Comparison of ENCODE assay signal across 9 cellular contexts in the genomic region with DNA sequence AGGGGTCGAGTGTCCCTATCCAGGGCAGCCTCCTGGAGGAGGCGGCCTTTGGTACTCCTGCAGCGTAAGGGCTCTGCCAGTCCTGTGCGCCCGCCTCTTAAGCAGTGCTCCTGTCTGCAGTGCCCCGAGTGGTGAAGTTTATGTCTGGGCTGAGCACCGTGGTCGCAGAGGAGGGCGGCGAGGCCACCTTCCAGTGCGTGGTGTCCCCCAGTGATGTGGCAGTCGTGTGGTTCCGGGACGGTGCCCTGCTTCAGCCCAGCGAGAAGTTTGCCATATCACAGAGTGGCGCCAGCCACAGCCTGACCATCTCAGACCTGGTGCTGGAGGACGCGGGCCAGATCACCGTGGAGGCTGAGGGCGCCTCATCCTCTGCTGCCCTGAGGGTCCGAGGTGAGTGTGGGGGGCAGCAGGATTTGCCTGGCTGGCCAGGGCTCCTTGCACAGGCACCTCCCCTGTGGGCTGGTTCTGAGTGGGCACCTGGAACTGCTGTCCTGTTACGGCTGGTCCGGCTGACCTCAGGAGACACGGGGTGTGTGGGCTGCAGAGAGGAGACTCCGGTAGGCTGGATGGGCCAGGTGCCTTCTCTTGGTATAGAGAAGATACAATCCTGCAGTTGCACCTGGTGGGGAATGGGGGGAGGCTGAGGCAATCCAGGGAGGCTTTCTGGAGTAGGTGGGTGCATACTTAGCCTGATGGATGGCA.
A peak's percentile ranks its signal among the peaks of the same experiment; 100 is the strongest.
DNase-seq lines count a peak whose midpoint lies in the region; ATAC-seq, FAIRE-seq and TF ChIP-seq lines count a peak whose summit lies in the region.
"Had no signal": no experiment of that assay in that cellular context is flagged by ENCODE, and none has a peak within 500 bp of the region (broad histone marks: within the 10 kb centered on the region; RNA-seq: fewer than 3 reads in every experiment).

No MANE protein-coding gene starts in this region.

- H3K27ac Mint-ChIP-seq in GM23338 (no peak overlapping the region), astrocyte (ENCODE audit: unreplicated experiment) (peak overlapping the region; percentile 10)
- H3K27ac Mint-ChIP-seq in naive thymus-derived CD8-positive, alpha-beta T cell = peak overlapping the region in 9 of 10 donors; percentile 48 to 92 (median 67)

- H3K36me3 Mint-ChIP-seq in GM23338 (ENCODE audit: low read depth) = no peaks in the 10 kb centered on the region
- peaks cover 8% of the 10 kb centered on the region for H3K36me3 Mint-ChIP-seq in astrocyte (ENCODE audit: low read depth, unreplicated experiment)
- peaks cover 0 to 4% (median 0%) of the 10 kb centered on the region in 3 donors for H3K36me3 Mint-ChIP-seq in naive thymus-derived CD8-positive, alpha-beta T cell

- POLR2A ChIA-PET in naive thymus-derived CD8-positive, alpha-beta T cell (lab: Charles Lee) = interaction anchor here (1.4 to 2.0 kb wide), 2 partner anchors 108 to 212 kb away, joined by 4 to 9 read pairs; a partner anchor contains a TSS
- POLR2A ChIA-PET in OCI-LY7 (lab: Charles Lee) = interaction anchor here (0.6 kb wide), 1 partner anchor 132 kb away, joined by 5 read pairs; a partner anchor contains a TSS

- ATAC-seq in GM23338 (peak; percentile 4), GM21447 (IDR thresholded peaks at IDR 0.05; ENCODE audit: unreplicated experiment) (no peak)
- no peak for ATAC-seq in naive thymus-derived CD8-positive, alpha-beta T cell

- H3K4me1 ChIP-seq in ACC112 (ENCODE audit: control insufficient read depth, insufficient read depth, low read length, unreplicated experiment) = peaks cover 7% of the 10 kb centered on the region
- no peaks in the 10 kb centered on the region for H3K4me1 ChIP-seq in GM23338 (ENCODE audit: insufficient read depth)
- H3K4me1 ChIP-seq in astrocyte (ENCODE audit: insufficient read depth, low read length) = peaks cover 8% of the 10 kb centered on the region
- H3K4me1 ChIP-seq in OCI-LY7 (ENCODE audit: insufficient read depth, low read length, poor library complexity, severe bottlenecking) = peaks cover 13% of the 10 kb centered on the region

- peak; percentile 36 for DNase-seq in GM23338 (ENCODE audit: low spot score)
- no peak for DNase-seq in astrocyte (ENCODE audit: low read depth)
- DNase-seq in naive thymus-derived CD8-positive, alpha-beta T cell = no peak
- no peak for DNase-seq in foreskin fibroblast
- DNase-seq in NCI-H2107 treated with DMSO at 0.1 percent for 48 hours (lab: John Stamatoyannopoulos, UW; ENCODE audit: unreplicated experiment) = no peak
- no peak for DNase-seq in OCI-LY7 (ENCODE audit: low spot score)

- intact Hi-C loops in OCI-LY7 (cut with micrococcal nuclease; ENCODE audit: unreplicated experiment) = loop anchor here (10.0 kb wide), 1 partner anchor 140 kb away; no protein-coding TSS in a partner anchor

- 0 out of 4 replicates have a peak, but pooled peaks of 1 of the 2 experiments have one; percentile 9 for TF ChIP-seq CTCF in GM23338 (conservative IDR thresholded peaks at IDR 0.05; ENCODE audit: low read depth in 2 of 2)
- no peak for TF ChIP-seq CTCF in astrocyte (IDR thresholded peaks at IDR 0.05; ENCODE audit: insufficient read depth, low read depth, low read length)
- no peak for TF ChIP-seq CTCF in foreskin fibroblast (IDR thresholded peaks at IDR 0.05; ENCODE audit: low read depth, low read length)
- TF ChIP-seq CTCF in OCI-LY7 (conservative IDR thresholded peaks at IDR 0.05; ENCODE audit: low read length) = no peak

- no peaks in the 10 kb centered on the region for H3K79me2 ChIP-seq in ACC112 (ENCODE audit: control insufficient read depth, insufficient read depth, low read length, unreplicated experiment)
- no peaks in the 10 kb centered on the region for H3K79me2 ChIP-seq in GM23338 (replicated peaks; ENCODE audit: insufficient read depth)
- no peaks in the 10 kb centered on the region for H3K79me2 ChIP-seq in astrocyte (ENCODE audit: insufficient read depth, low read length)
- no peaks in the 10 kb centered on the region for H3K79me2 ChIP-seq in OCI-LY7 (ENCODE audit: insufficient read depth, low read depth, low read length)

- peak overlapping the region; percentile 77; the same call in 1 of the 2 replicates for H3K4me3 ChIP-seq in ACC112 (ENCODE audit: low read depth, low read length)
- H3K4me3 ChIP-seq in GM23338 = peak overlapping the region; percentile 72; the same call in 1 of the 2 replicates
- H3K4me3 ChIP-seq in astrocyte (ENCODE audit: insufficient read depth, low read depth, low read length) = no peak overlapping the region
- H3K4me3 ChIP-seq in foreskin fibroblast (ENCODE audit: low read depth in 1 of 2, low read length in 2 of 2) = peak overlapping the region in 1 of 2 donors; percentile 69
- H3K4me3 ChIP-seq in OCI-LY7 (ENCODE audit: low read depth, low read length, poor library complexity, severe bottlenecking) = no peak overlapping the region

- 0 out of 2 replicates have a peak, but pooled peaks cover 6% of the 10 kb centered on the region for H3F3A ChIP-seq in GM23338 (replicated peaks; ENCODE audit: low read depth)

- no peaks in the 10 kb centered on the region for H4K20me1 ChIP-seq in GM23338 (replicated peaks; ENCODE audit: insufficient read depth)
- no peaks in the 10 kb centered on the region for H4K20me1 ChIP-seq in astrocyte (ENCODE audit: insufficient read depth, low read length)
- no peaks in the 10 kb centered on the region for H4K20me1 ChIP-seq in OCI-LY7 (ENCODE audit: insufficient read depth, low read length)

- no peaks in the 10 kb centered on the region for H3K9me3 Mint-ChIP-seq in GM23338
- no peaks in the 10 kb centered on the region for H3K9me3 Mint-ChIP-seq in astrocyte (ENCODE audit: unreplicated experiment)
- H3K9me3 Mint-ChIP-seq in naive thymus-derived CD8-positive, alpha-beta T cell = no peaks in the 10 kb centered on the region

- no peak overlapping the region for H3K9ac ChIP-seq in astrocyte (ENCODE audit: low read length)

- H3K27ac ChIP-seq in ACC112 (ENCODE audit: low read depth, low read length) (no peak overlapping the region), GM23338 (ENCODE audit: low read depth) (no peak overlapping the region), astrocyte (ENCODE audit: low read depth, low read length) (no peak overlapping the region), OCI-LY7 (ENCODE audit: low read depth, low read length, poor library complexity, severe bottlenecking) (no peak overlapping the region)
- H3K27ac ChIP-seq: HL-60 had no signal

- H3K27me3 ChIP-seq in ACC112 (ENCODE audit: insufficient read depth, low read length) (no peaks in the 10 kb centered on the region), GM23338 (ENCODE audit: insufficient read depth) (peaks cover 11% of the 10 kb centered on the region; the same call in 1 of the 2 replicates), astrocyte (ENCODE audit: insufficient read depth, low read length) (no peaks in the 10 kb centered on the region)

- no peak overlapping the region for H2AFZ ChIP-seq in ACC112 (ENCODE audit: low read length, unreplicated experiment)
- H2AFZ ChIP-seq in GM23338 = no peak overlapping the region
- H2AFZ ChIP-seq in astrocyte (ENCODE audit: low read depth, low read length) = no peak overlapping the region
- no peak overlapping the region for H2AFZ ChIP-seq in OCI-LY7 (ENCODE audit: low read length)

- peaks cover 13% of the 10 kb centered on the region for H3K27me3 Mint-ChIP-seq in GM23338 (ENCODE audit: insufficient read depth, low read depth, poor library complexity)
- H3K27me3 Mint-ChIP-seq in astrocyte (ENCODE audit: low read depth, unreplicated experiment) = no peaks in the 10 kb centered on the region
- no peaks in the 10 kb centered on the region for H3K27me3 Mint-ChIP-seq in naive thymus-derived CD8-positive, alpha-beta T cell

- CTCF ChIA-PET in OCI-LY7 (lab: Charles Lee; ENCODE audit: unreplicated experiment) = no interaction called here

- H3K9me2 ChIP-seq in GM23338 (ENCODE audit: insufficient read depth) (no peaks in the 10 kb centered on the region), OCI-LY7 (ENCODE audit: insufficient read depth, low read length) (no peaks in the 10 kb centered on the region)

- FAIRE-seq in astrocyte (lab: Jason Lieb, UNC) = no peak

- no peaks in the 10 kb centered on the region for H3K4me1 Mint-ChIP-seq in GM23338
- peaks cover 3% of the 10 kb centered on the region for H3K4me1 Mint-ChIP-seq in astrocyte (ENCODE audit: low read depth, unreplicated experiment)
- peaks cover 9 to 31% (median 21%) of the 10 kb centered on the region in 4 donors for H3K4me1 Mint-ChIP-seq in naive thymus-derived CD8-positive, alpha-beta T cell

- H3K36me3 ChIP-seq in ACC112 (ENCODE audit: insufficient read depth, low read length) = no peaks in the 10 kb centered on the region
- no peaks in the 10 kb centered on the region for H3K36me3 ChIP-seq in GM23338 (ENCODE audit: insufficient read depth)
- H3K36me3 ChIP-seq in astrocyte (ENCODE audit: insufficient read depth, low read length) = no peaks in the 10 kb centered on the region
- no peaks in the 10 kb centered on the region for H3K36me3 ChIP-seq in OCI-LY7 (ENCODE audit: insufficient read depth, low read length)

- H3K4me2 ChIP-seq in GM23338 = peak overlapping the region; percentile 90; the same call in 1 of the 2 replicates
- peak overlapping the region; percentile 91 for H3K4me2 ChIP-seq in astrocyte (ENCODE audit: low read length)
- H3K4me2 ChIP-seq in OCI-LY7 (ENCODE audit: low read length) = no peak overlapping the region

- BruUV-seq in OCI-LY7 (replicated peaks; lab: Mats Ljungman, UMichigan) = no TSS peak

- H3K4me3 Mint-ChIP-seq in GM23338 (peak overlapping the region; percentile 63), astrocyte (ENCODE audit: unreplicated experiment) (peak overlapping the region; percentile 69)
- peak overlapping the region; percentile 76 to 90 (median 84) for H3K4me3 Mint-ChIP-seq in naive thymus-derived CD8-positive, alpha-beta T cell

- H3K9me3 ChIP-seq in astrocyte (ENCODE audit: insufficient read depth, low read depth, low read length) (no peaks in the 10 kb centered on the region), OCI-LY7 (ENCODE audit: low read length) (no peaks in the 10 kb centered on the region)

TF ChIP-seq in GM23338, 12 proteins besides CTCF, POLR2A, EP300 and RAD21 (continues in another document):
- TF ChIP-seq NANOG (IDR thresholded peaks at IDR 0.05; ENCODE audit: borderline replicate concordance) (no peak), JUNB (IDR thresholded peaks at IDR 0.05; ENCODE audit: unreplicated experiment) (no peak), ZNF331 (CRISPR knock-in tag; IDR thresholded peaks at IDR 0.05; ENCODE audit: low read depth) (no peak), POLR2AphosphoS5 (IDR thresholded peaks at IDR 0.05; ENCODE audit: low read depth) (no peak), CREB1 (CRISPR knock-in tag; IDR thresholded peaks at IDR 0.05; ENCODE audit: low read depth) (no peak)
- TF ChIP-seq, protein P1, sequence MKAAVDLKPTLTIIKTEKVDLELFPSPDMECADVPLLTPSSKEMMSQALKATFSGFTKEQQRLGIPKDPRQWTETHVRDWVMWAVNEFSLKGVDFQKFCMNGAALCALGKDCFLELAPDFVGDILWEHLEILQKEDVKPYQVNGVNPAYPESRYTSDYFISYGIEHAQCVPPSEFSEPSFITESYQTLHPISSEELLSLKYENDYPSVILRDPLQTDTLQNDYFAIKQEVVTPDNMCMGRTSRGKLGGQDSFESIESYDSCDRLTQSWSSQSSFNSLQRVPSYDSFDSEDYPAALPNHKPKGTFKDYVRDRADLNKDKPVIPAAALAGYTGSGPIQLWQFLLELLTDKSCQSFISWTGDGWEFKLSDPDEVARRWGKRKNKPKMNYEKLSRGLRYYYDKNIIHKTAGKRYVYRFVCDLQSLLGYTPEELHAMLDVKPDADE (IDR thresholded peaks at IDR 0.05) = no peak

Comparison
In these comparisons a context has a peak if more than half of its experiments do, and no peak if none do; other contexts are left out.
1. H3K4me3 ChIP-seq: peak in ACC112 (single experiment) and GM23338 (single experiment); none in astrocyte (single experiment) and OCI-LY7 (single experiment).
2. Peak in every context shown above with its lines, with median percentiles within 50 percentile points of each other: H3K4me3 Mint-ChIP-seq.